In the genomic region with DNA sequence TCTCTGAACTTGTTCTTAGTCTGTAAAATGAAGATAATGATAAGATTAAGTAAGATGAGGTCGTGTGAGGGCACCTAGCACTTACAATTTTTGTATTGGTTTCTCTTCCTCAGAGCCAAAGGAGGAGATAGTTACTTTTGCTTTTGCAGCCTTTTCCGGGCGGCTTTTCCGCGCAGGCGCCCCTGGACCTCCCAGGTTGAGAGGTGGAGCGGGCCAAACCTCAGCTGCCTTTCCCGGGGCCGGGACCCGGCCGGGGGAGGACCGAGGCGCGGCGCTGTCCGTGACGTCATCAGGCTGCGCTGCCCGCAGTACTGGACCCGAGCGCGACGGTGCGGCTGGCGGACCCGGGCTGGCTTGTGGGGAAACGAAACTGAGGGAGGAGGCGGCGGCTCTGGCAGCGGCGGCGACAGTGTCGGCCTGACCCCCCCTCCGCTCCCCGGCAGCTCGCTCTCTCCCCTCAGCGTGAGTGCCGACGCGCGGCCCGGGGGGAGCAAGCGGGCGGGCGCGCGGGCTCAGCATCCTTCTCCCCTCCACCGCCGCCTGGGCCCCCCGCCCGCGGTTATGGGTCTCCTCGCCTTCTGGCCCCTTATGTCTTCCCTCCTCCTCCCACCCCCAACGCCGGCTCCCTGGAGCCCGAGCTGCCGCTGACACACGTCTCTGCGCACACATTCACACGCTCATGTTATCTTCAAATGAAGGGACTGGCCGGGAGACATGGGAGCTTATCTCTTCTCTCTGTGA, we compare ENCODE assay signal across 8 cellular contexts. TPM values are rescaled to one million over a fixed set of nuclear protein-coding genes. Genes with fewer than 3 reads are reported as not detected.
DNase-seq lines count a peak whose midpoint lies in the region; ATAC-seq and TF ChIP-seq lines count a peak whose summit lies in the region.

A gene with protein sequence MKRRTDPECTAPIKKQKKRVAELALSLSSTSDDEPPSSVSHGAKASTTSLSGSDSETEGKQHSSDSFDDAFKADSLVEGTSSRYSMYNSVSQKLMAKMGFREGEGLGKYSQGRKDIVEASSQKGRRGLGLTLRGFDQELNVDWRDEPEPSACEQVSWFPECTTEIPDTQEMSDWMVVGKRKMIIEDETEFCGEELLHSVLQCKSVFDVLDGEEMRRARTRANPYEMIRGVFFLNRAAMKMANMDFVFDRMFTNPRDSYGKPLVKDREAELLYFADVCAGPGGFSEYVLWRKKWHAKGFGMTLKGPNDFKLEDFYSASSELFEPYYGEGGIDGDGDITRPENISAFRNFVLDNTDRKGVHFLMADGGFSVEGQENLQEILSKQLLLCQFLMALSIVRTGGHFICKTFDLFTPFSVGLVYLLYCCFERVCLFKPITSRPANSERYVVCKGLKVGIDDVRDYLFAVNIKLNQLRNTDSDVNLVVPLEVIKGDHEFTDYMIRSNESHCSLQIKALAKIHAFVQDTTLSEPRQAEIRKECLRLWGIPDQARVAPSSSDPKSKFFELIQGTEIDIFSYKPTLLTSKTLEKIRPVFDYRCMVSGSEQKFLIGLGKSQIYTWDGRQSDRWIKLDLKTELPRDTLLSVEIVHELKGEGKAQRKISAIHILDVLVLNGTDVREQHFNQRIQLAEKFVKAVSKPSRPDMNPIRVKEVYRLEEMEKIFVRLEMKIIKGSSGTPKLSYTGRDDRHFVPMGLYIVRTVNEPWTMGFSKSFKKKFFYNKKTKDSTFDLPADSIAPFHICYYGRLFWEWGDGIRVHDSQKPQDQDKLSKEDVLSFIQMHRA (plus strand): TSS at position 306 of the 741 bp plus-strand sequence. CDS start 2,409 bp downstream, outside the sequence.

- H3K36me3 Mint-ChIP-seq in activated T-helper 17 cell treated with anti-CD3 and anti-CD28 coated beads, Interleukin-2, amount 50 U/mL, for 72 hours (ENCODE audit: low read depth) = peaks cover 37% of the 10 kb centered on the region
- H3K36me3 Mint-ChIP-seq in naive thymus-derived CD4-positive, alpha-beta T cell = peaks cover 6 to 21% (median 14%) of the 10 kb centered on the region in 5 donors
- H3K36me3 Mint-ChIP-seq in stimulated activated naive B cell treated with anti-CD40 and anti-IgM and Interleukin-4, amounts not matched to agents 10 μg/mL and 1 μg/mL and 100 μg/mL, for 72 hours = peaks cover 16 to 25% of the 10 kb centered on the region in 2 donors

- H3K4me1 ChIP-seq in fibroblast of lung (ENCODE audit: control insufficient read depth, extremely low read depth, insufficient read depth, low read length) = no peaks in the 10 kb centered on the region
- peaks cover 12 to 25% of the 10 kb centered on the region in 2 donors for H3K4me1 ChIP-seq in naive thymus-derived CD4-positive, alpha-beta T cell (ENCODE audit: control insufficient read depth in 2 of 2, insufficient read depth in 2 of 2, low read length in 2 of 2)

- H3K27me3 Mint-ChIP-seq in activated T-helper 17 cell treated with anti-CD3 and anti-CD28 coated beads, Interleukin-2, amount 50 U/mL, for 72 hours = peaks cover under 1% of the 10 kb centered on the region
- peaks cover 2 to 9% (median 8%) of the 10 kb centered on the region in 5 donors for H3K27me3 Mint-ChIP-seq in naive thymus-derived CD4-positive, alpha-beta T cell
- H3K27me3 Mint-ChIP-seq in stimulated activated naive B cell treated with anti-CD40 and anti-IgM and Interleukin-4, amounts not matched to agents 10 μg/mL and 1 μg/mL and 100 μg/mL, for 72 hours = peaks cover 4 to 11% of the 10 kb centered on the region in 2 donors

- H2AFZ ChIP-seq in fibroblast of lung (ENCODE audit: low read length) = peak within 1 kb of the TSS; percentile 88

- DNase-seq in EH (ENCODE audit: low read depth) = peak; percentile 91
- DNase-seq in GOT3 (lab: John Stamatoyannopoulos, UW) = peak; percentile 87
- DNase-seq in LHCN-M2 (ENCODE audit: low read depth) = peak; percentile 87
- DNase-seq in RWPE1 (ENCODE audit: low spot score) = peak; percentile 98
- DNase-seq in fibroblast of lung (ENCODE audit: low read depth in 2 of 2) = peak; percentile 88 to 90
- DNase-seq in naive thymus-derived CD4-positive, alpha-beta T cell = peak; percentile 94 to 99 (median 95)
- peak; percentile 99 for DNase-seq in stimulated activated naive B cell treated with anti-CD40 and anti-IgM and Interleukin-4, amounts not matched to agents 10 μg/mL and 1 μg/mL and 100 μg/mL, for 72 hours

- CTCF ChIA-PET in RWPE1 (lab: Yijun Ruan, JAX) = interaction anchor here (0.6 to 1.3 kb wide), 2 partner anchors 52 to 133 kb away, joined by 3 to 7 read pairs; no protein-coding TSS in a partner anchor
- CTCF ChIA-PET in naive thymus-derived CD4-positive, alpha-beta T cell (lab: Charles Lee) = interaction anchor here (0.6 to 0.7 kb wide), 2 partner anchors 20 to 209 kb away, joined by 3 read pairs; no protein-coding TSS in a partner anchor

- H3K27ac ChIP-seq in RWPE1 = peak within 1 kb of the TSS; percentile 81
- H3K27ac ChIP-seq in fibroblast of lung (ENCODE audit: insufficient read depth, low read length) = peak within 1 kb of the TSS; percentile 85
- peak within 1 kb of the TSS; percentile 94 for H3K27ac ChIP-seq in naive thymus-derived CD4-positive, alpha-beta T cell (ENCODE audit: low read depth, low read length)

- H3K36me3 ChIP-seq in fibroblast of lung (ENCODE audit: control insufficient read depth, insufficient read depth, low read length) = peaks cover 3% of the 10 kb centered on the region
- peaks cover 7 to 30% (median 11%) of the 10 kb centered on the region in 3 experiments for H3K36me3 ChIP-seq in naive thymus-derived CD4-positive, alpha-beta T cell (ENCODE audit: control insufficient read depth in 2 of 3, insufficient read depth in 3 of 3, low read length in 3 of 3)

- H4K20me1 ChIP-seq in fibroblast of lung (ENCODE audit: control insufficient read depth, extremely low read depth, insufficient read depth, low read length) = no peaks in the 10 kb centered on the region

- peak within 1 kb of the TSS; percentile 99 for H3K27ac Mint-ChIP-seq in activated T-helper 17 cell treated with anti-CD3 and anti-CD28 coated beads, Interleukin-2, amount 50 U/mL, for 72 hours
- peak within 1 kb of the TSS; percentile 92 to 97 (median 96) for H3K27ac Mint-ChIP-seq in naive thymus-derived CD4-positive, alpha-beta T cell
- H3K27ac Mint-ChIP-seq in stimulated activated naive B cell treated with anti-CD40 and anti-IgM and Interleukin-4, amounts not matched to agents 10 μg/mL and 1 μg/mL and 100 μg/mL, for 72 hours = peak within 1 kb of the TSS; percentile 97

- peak within 1 kb of the TSS; percentile 96 for H3K4me2 ChIP-seq in fibroblast of lung (ENCODE audit: extremely low read depth, insufficient read depth, low read length)

- peaks cover 14% of the 10 kb centered on the region for H3K4me1 Mint-ChIP-seq in activated T-helper 17 cell treated with anti-CD3 and anti-CD28 coated beads, Interleukin-2, amount 50 U/mL, for 72 hours
- peaks cover 24 to 55% (median 47%) of the 10 kb centered on the region in 7 donors for H3K4me1 Mint-ChIP-seq in naive thymus-derived CD4-positive, alpha-beta T cell
- H3K4me1 Mint-ChIP-seq in stimulated activated naive B cell treated with anti-CD40 and anti-IgM and Interleukin-4, amounts not matched to agents 10 μg/mL and 1 μg/mL and 100 μg/mL, for 72 hours = peaks cover 15 to 35% of the 10 kb centered on the region in 2 donors

- H3K9me3 ChIP-seq in fibroblast of lung (ENCODE audit: control insufficient read depth, insufficient read depth, low read depth, low read length) = no peaks in the 10 kb centered on the region
- no peaks in the 10 kb centered on the region for H3K9me3 ChIP-seq in naive thymus-derived CD4-positive, alpha-beta T cell (ENCODE audit: control insufficient read depth in 2 of 3, low read length in 3 of 3)

- ATAC-seq in activated T-helper 17 cell treated with anti-CD3 and anti-CD28 coated beads, Interleukin-2, amount 50 U/mL, for 72 hours (replicated peaks) = peak; percentile 93
- peak; percentile 96 for ATAC-seq in naive thymus-derived CD4-positive, alpha-beta T cell
- ATAC-seq in stimulated activated naive B cell treated with anti-CD40 and anti-IgM and Interleukin-4, amounts not matched to agents 10 μg/mL and 1 μg/mL and 100 μg/mL, for 72 hours (replicated peaks) = peak; percentile 91 to 93

- POLR2A ChIA-PET in RWPE1 (lab: Yijun Ruan, JAX; ENCODE audit: low non-redundant PET) = interaction anchor here (0.5 kb wide), 1 partner anchor 154 kb away, joined by 3 read pairs; no protein-coding TSS in a partner anchor
- POLR2A ChIA-PET in naive thymus-derived CD4-positive, alpha-beta T cell (lab: Charles Lee) = interaction anchor here (0.6 to 2.8 kb wide), 9 partner anchors 10 to 385 kb away, joined by 3 to 21 read pairs (median 4); partner anchors contain the start of genes MDGA1 and RNF8

- peaks cover 19% of the 10 kb centered on the region for H3K79me2 ChIP-seq in fibroblast of lung (ENCODE audit: control insufficient read depth, insufficient read depth, low read length)

- TF ChIP-seq CTCF in RWPE1 (conservative IDR thresholded peaks at IDR 0.05; ENCODE audit: low read depth) = no peak
- no peak for TF ChIP-seq CTCF in fibroblast of lung (conservative IDR thresholded peaks at IDR 0.05 in 1 of 2, IDR thresholded peaks at IDR 0.05 in 1 of 2; ENCODE audit: low read depth in 1 of 2, low read length in 2 of 2)

- H3K4me3 ChIP-seq in fibroblast of lung (replicated peaks in 1 of 4; ENCODE audit: control extremely low read depth in 1 of 4, insufficient read depth in 1 of 4, low read depth in 3 of 4, low read length in 4 of 4) = peak within 1 kb of the TSS; percentile 57 to 96 (median 82)
- H3K4me3 ChIP-seq in naive thymus-derived CD4-positive, alpha-beta T cell (ENCODE audit: low read length) = peak within 1 kb of the TSS; percentile 64

- no peaks in the 10 kb centered on the region for H3K27me3 ChIP-seq in fibroblast of lung (ENCODE audit: control insufficient read depth, insufficient read depth, low read length)
- H3K27me3 ChIP-seq in naive thymus-derived CD4-positive, alpha-beta T cell (ENCODE audit: control insufficient read depth in 2 of 2, insufficient read depth in 2 of 2, low read length in 2 of 2) = no peaks in the 10 kb centered on the region

- H3K4me3 Mint-ChIP-seq in activated T-helper 17 cell treated with anti-CD3 and anti-CD28 coated beads, Interleukin-2, amount 50 U/mL, for 72 hours = peak within 1 kb of the TSS; percentile 97
- peak within 1 kb of the TSS; percentile 83 to 96 (median 94) for H3K4me3 Mint-ChIP-seq in naive thymus-derived CD4-positive, alpha-beta T cell
- H3K4me3 Mint-ChIP-seq in stimulated activated naive B cell treated with anti-CD40 and anti-IgM and Interleukin-4, amounts not matched to agents 10 μg/mL and 1 μg/mL and 100 μg/mL, for 72 hours = peak within 1 kb of the TSS; percentile 95 to 96

- H3K9ac ChIP-seq in fibroblast of lung (ENCODE audit: insufficient read depth, low read length) = peak within 1 kb of the TSS; percentile 82

- intact Hi-C loops in naive thymus-derived CD4-positive, alpha-beta T cell (cut with micrococcal nuclease) = loop anchor here (1.0 to 10.0 kb wide), 13 partner anchors 9 to 558 kb away; partner anchors contain the start of genes MDGA1 (in 2 of the 2), ZFAND3 (in 2 of the 2), C6orf89 (in 1 of the 2) and PPIL1 (in 1 of the 2)

- H3K9me3 Mint-ChIP-seq in activated T-helper 17 cell treated with anti-CD3 and anti-CD28 coated beads, Interleukin-2, amount 50 U/mL, for 72 hours = no peaks in the 10 kb centered on the region
- peaks cover 0 to 11% (median 2%) of the 10 kb centered on the region in 11 donors for H3K9me3 Mint-ChIP-seq in naive thymus-derived CD4-positive, alpha-beta T cell
- peaks cover 2 to 6% of the 10 kb centered on the region in 2 donors for H3K9me3 Mint-ChIP-seq in stimulated activated naive B cell treated with anti-CD40 and anti-IgM and Interleukin-4, amounts not matched to agents 10 μg/mL and 1 μg/mL and 100 μg/mL, for 72 hours

RNA-seq across cellular contexts. Expression of the gene that starts here (rescaled TPM):
- total RNA-seq in LHCN-M2 (2014; rRNA removed) = 40.3 and 45.0 TPM in 2 replicates
- polyA plus RNA-seq in LHCN-M2 (2012) = 28.3 TPM
- 10 to 100 TPM; 37.8 to 51.8 TPM for total RNA-seq in activated T-helper 17 cell treated with anti-CD3 and anti-CD28 coated beads, Interleukin-2, amount 50 U/mL, for 72 hours
- 42.6 and 44.8 TPM in 2 replicates for total RNA-seq in fibroblast of lung
- 27.0 and 32.4 TPM in 2 replicates for polyA plus RNA-seq in fibroblast of lung
- 27.0 and 31.9 TPM in 2 replicates for polyA plus RNA-seq in fibroblast of lung (2012)
- polyA minus RNA-seq in fibroblast of lung (ENCODE audit: low replicate concordance) = 34.4 and 41.6 TPM in 2 replicates
- 10 to 100 TPM; 70.0 to 89.4 (median 71.8) TPM for total RNA-seq in naive thymus-derived CD4-positive, alpha-beta T cell
- 10 to 100 TPM; 21.1 to 34.2 TPM for polyA plus RNA-seq in naive thymus-derived CD4-positive, alpha-beta T cell

Comparison
In these comparisons a context has a peak if more than half of its experiments do, and no peak if none do; other contexts are left out.
1. Peak in every context shown above with its lines: DNase-seq, ATAC-seq, H3K4me3 ChIP-seq and H3K27ac ChIP-seq.